In genomic region chr1:230066466-230067404, GRCh38 we compare ENCODE assay signal across 8 cellular contexts. TPM values are rescaled to one million over a fixed set of nuclear protein-coding genes. Genes with fewer than 3 reads are reported as not detected.
DNase-seq lines count a peak whose midpoint lies in the region; ATAC-seq and TF ChIP-seq lines count a peak whose summit lies in the region.

GALNT2 (plus strand) TSS chr1:230067238; CDS start chr1:230067281, 43 bp downstream.

- H3K9me3 ChIP-seq in mucosa of rectum (ENCODE audit: control insufficient read depth in 2 of 2, low read length in 2 of 2): no peaks in the 10 kb centered on the region

- DNase-seq in DMS53 (lab: John Stamatoyannopoulos, UW): peak; percentile 98
- peak; percentile 88 for DNase-seq in KBM-7
- peak; percentile 89 for DNase-seq in activated T-cell treated with anti-CD3 and anti-CD28 coated beads, Interleukin-2, amount 50 U/mL, for 1 hour
- DNase-seq in erythroblast (lab: John Stamatoyannopoulos, UW): peak; percentile 93 to 95
- DNase-seq in stimulated activated CD8-positive, alpha-beta memory T cell treated with anti-CD3 and anti-CD28 coated beads, Interleukin-4, amount 100 ng/mL, for 4 hours (ENCODE audit: low read depth in 2 of 2, low spot score in 1 of 2): peak; percentile 62 to 84

- TF ChIP-seq POLR2A in erythroblast (IDR thresholded peaks at IDR 0.05; ENCODE audit: low read length): peak; percentile 55

- H3K27ac ChIP-seq in mucosa of rectum (ENCODE audit: low read depth in 2 of 2, low read length in 2 of 2): peak within 1 kb of the TSS; percentile 79 to 84

- H3K4me3 ChIP-seq in mucosa of rectum (ENCODE audit: low read length in 2 of 2): peak within 1 kb of the TSS; percentile 75 to 88

- peaks cover 8 to 21% of the 10 kb centered on the region in 2 donors for H3K4me1 ChIP-seq in mucosa of rectum (ENCODE audit: control insufficient read depth in 2 of 2, insufficient read depth in 2 of 2, low read length in 2 of 2)

- ATAC-seq in GM21717 (IDR thresholded peaks at IDR 0.05; ENCODE audit: unreplicated experiment): peak; percentile 86

- H3K27me3 ChIP-seq in mucosa of rectum (ENCODE audit: control insufficient read depth in 2 of 2, insufficient read depth in 2 of 2, low read length in 2 of 2): no peaks in the 10 kb centered on the region

- in situ Hi-C loops in KBM-7 (cut with MboI; ENCODE audit: low pct_unique_long_range_greater_than_20kb, low sequenced_read_pairs): no loop called here

- H3K9ac ChIP-seq in mucosa of rectum (ENCODE audit: low read depth in 1 of 2, low read length in 2 of 2): peak within 1 kb of the TSS; percentile 75 to 80

- H3K36me3 ChIP-seq in mucosa of rectum (ENCODE audit: control insufficient read depth in 2 of 2, insufficient read depth in 2 of 2, low read length in 2 of 2): no peaks in the 10 kb centered on the region

TF ChIP-seq in PFSK-1, 5 proteins besides CTCF, POLR2A, EP300 and RAD21:
- TF ChIP-seq REST (IDR thresholded peaks at IDR 0.05; ENCODE audit: insufficient read depth in 1 of 2, low read depth in 2 of 2, low read length in 2 of 2) (0 out of 4 replicates have a peak, but pooled peaks of 1 of the 2 experiments have one; percentile 7), POLR2AphosphoS5 (IDR thresholded peaks at IDR 0.05; ENCODE audit: low read depth, low read length) (peak; percentile 57; the same call in 1 of the 2 replicates), SIN3A (IDR thresholded peaks at IDR 0.05; ENCODE audit: borderline replicate concordance, insufficient read depth, low read length) (peak; percentile 19; the same call in 1 of the 2 replicates), TAF1 (IDR thresholded peaks at IDR 0.05; ENCODE audit: borderline replicate concordance, insufficient read depth, low read length) (peak; percentile 73; the same call in 1 of the 2 replicates), FOXP2 (optimal IDR thresholded peaks at IDR 0.05; ENCODE audit: borderline replicate concordance, extremely low read depth, extremely low read length, insufficient read depth) (peak; percentile 5)

RNA-seq across cellular contexts. Expression of gene GALNT2, which starts in this region (rescaled TPM):
- 76.6 TPM for polyA plus RNA-seq in PFSK-1 (2012; ENCODE audit: insufficient read length, low read depth)

Comparison
In these comparisons a context has a peak if more than half of its experiments do, and no peak if none do; other contexts are left out.
1. Peak in every context shown above with its lines: DNase-seq, ATAC-seq, H3K4me3 ChIP-seq and H3K27ac ChIP-seq.